In genomic region chr10:56116684-56117083, GRCh38 we compare ENCODE assay signal across 15 cellular contexts.
DNase-seq lines count a peak whose midpoint lies in the region; ATAC-seq, FAIRE-seq and TF ChIP-seq lines count a peak whose summit lies in the region.
"Had no signal": no experiment of that assay in that cellular context is flagged by ENCODE, and none has a peak within 500 bp of the region (broad histone marks: within the 10 kb centered on the region; RNA-seq: fewer than 3 reads in every experiment).

No MANE protein-coding gene starts in this region.

- CTCF ChIA-PET in SK-N-SH (lab: Yijun Ruan, JAX) (interaction anchor here (0.8 to 2.1 kb wide), 5 partner anchors 9 to 31 kb away, joined by 3 to 7 read pairs (median 4); no protein-coding TSS in a partner anchor), H1 (lab: Charles Lee; ENCODE audit: partially characterized antibody) (interaction anchor here (0.7 to 2.3 kb wide), 12 partner anchors 9 to 689 kb away, joined by 3 to 12 read pairs (median 3); no protein-coding TSS in a partner anchor)

- TF ChIP-seq RAD21 in SK-N-SH (IDR thresholded peaks at IDR 0.05; ENCODE audit: low read length) (peak; percentile 66), H1 (IDR thresholded peaks at IDR 0.05 in 1 of 2, conservative IDR thresholded peaks at IDR 0.05 in 1 of 2; ENCODE audit: low read depth in 2 of 2, low read length in 2 of 2) (peak; percentile 67 to 79)

- no peak overlapping the region for H2BK120ac ChIP-seq in H1 (replicated peaks; ENCODE audit: low read depth, low read length)

- H2BK15ac ChIP-seq in H1 (ENCODE audit: low read length): no peak overlapping the region

- H3K23me2 ChIP-seq in H1 (ENCODE audit: low read depth, low read length): no peaks in the 10 kb centered on the region

- H3K4me1 ChIP-seq in SK-N-SH (ENCODE audit: control insufficient read depth in 1 of 2, insufficient read depth in 2 of 2, low read depth in 1 of 2, low read length in 1 of 2) (no peaks in the 10 kb centered on the region), H1 (replicated peaks in 1 of 4; ENCODE audit: control insufficient read depth in 3 of 4, insufficient read depth in 4 of 4, low read length in 3 of 4) (no peaks in the 10 kb centered on the region)
- H3K4me1 ChIP-seq: colonic mucosa had no signal

- DNase-seq in SK-N-SH (peak; percentile 2), NCI-H1694 treated with DMSO at 0.1 percent for 48 hours (lab: John Stamatoyannopoulos, UW) (peak; percentile 5), H1 (ENCODE audit: low read depth in 1 of 2, low spot score in 2 of 2) (no peak), type B pancreatic cell (ENCODE audit: extremely low spot score, unreplicated experiment) (no peak), putamen (ENCODE audit: low spot score) (no peak)
- no peak for DNase-seq in stimulated activated naive CD4-positive, alpha-beta T cell treated with Interleukin-2 at 50 U/mL for 16 hours (lab: John Stamatoyannopoulos, UW)
- no peak for DNase-seq in natural killer cell treated with Interleukin-12 subunit alpha and Interleukin-12 subunit beta and Interleukin-15 and Interleukin-18, amount 100 ng/mL, for 72 hours (ENCODE audit: low spot score)
- DNase-seq: colonic mucosa; EL; kidney glomerular epithelial cell; naive thymus-derived CD4-positive, alpha-beta T cell; T1000; trophoblast cell had no signal

- no peak overlapping the region for H2BK20ac ChIP-seq in H1 (ENCODE audit: low read length)

- TF ChIP-seq CTCF in SK-N-SH (IDR thresholded peaks at IDR 0.05): peak; percentile 51
- TF ChIP-seq CTCF in H1 (IDR thresholded peaks at IDR 0.05; ENCODE audit: control extremely low read depth in 1 of 3, insufficient read depth in 1 of 3, low read depth in 1 of 3, low read length in 3 of 3): peak in 2 of 3 experiments; percentile 30 to 57; a peak in 2 of 4 replicates
- peak; percentile 49 for TF ChIP-seq CTCF in type B pancreatic cell (conservative IDR thresholded peaks at IDR 0.05)

- no peaks in the 10 kb centered on the region for H3K79me1 ChIP-seq in H1 (ENCODE audit: low read depth, low read length)

- H3K9me3 ChIP-seq in SK-N-SH: no peaks in the 10 kb centered on the region
- no peaks in the 10 kb centered on the region for H3K9me3 ChIP-seq in H1 (ENCODE audit: insufficient read depth in 2 of 2, low read depth in 1 of 2, low read length in 1 of 2)
- H3K9me3 ChIP-seq: colonic mucosa had no signal

- no peaks in the 10 kb centered on the region for H3K27me3 ChIP-seq in SK-N-SH (ENCODE audit: insufficient read depth)
- no peaks in the 10 kb centered on the region for H3K27me3 ChIP-seq in H1 (replicated peaks in 1 of 4; ENCODE audit: control insufficient read depth in 3 of 4, extremely low read depth in 1 of 4, insufficient read depth in 3 of 4, low read length in 3 of 4)
- H3K27me3 ChIP-seq: colonic mucosa had no signal

- H3K4ac ChIP-seq in H1 (replicated peaks; ENCODE audit: insufficient read length, low read depth, low read length): no peak overlapping the region

- no peaks in the 10 kb centered on the region for H3K9me3 Mint-ChIP-seq in type B pancreatic cell
- H3K9me3 Mint-ChIP-seq in natural killer cell treated with Interleukin-12 subunit alpha and Interleukin-12 subunit beta and Interleukin-15 and Interleukin-18, amount 100 ng/mL, for 72 hours: peaks cover 9% of the 10 kb centered on the region

- no peak overlapping the region for H3K14ac ChIP-seq in H1 (ENCODE audit: insufficient read length)

- H3K18ac ChIP-seq in H1 (ENCODE audit: extremely low read depth, low read length): no peak overlapping the region

- no peak for TF ChIP-seq EP300 in SK-N-SH (IDR thresholded peaks at IDR 0.05; ENCODE audit: borderline replicate concordance in 1 of 2, low read depth in 1 of 2, low read length in 1 of 2)
- TF ChIP-seq EP300 in H1 (IDR thresholded peaks at IDR 0.05; ENCODE audit: borderline replicate concordance in 1 of 2, low read depth in 2 of 2, low read length in 2 of 2): no peak

- H4K91ac ChIP-seq in H1 (replicated peaks; ENCODE audit: insufficient read length, low read length): no peak overlapping the region

- no peaks in the 10 kb centered on the region for H3K36me3 ChIP-seq in SK-N-SH (replicated peaks in 1 of 2; ENCODE audit: control insufficient read depth in 1 of 2, insufficient read depth in 2 of 2, low read length in 1 of 2)
- H3K36me3 ChIP-seq in H1 (ENCODE audit: control insufficient read depth in 2 of 4, insufficient read depth in 4 of 4, low read length in 3 of 4): no peaks in the 10 kb centered on the region
- H3K36me3 ChIP-seq: colonic mucosa had no signal

- no peak overlapping the region for H3K9ac ChIP-seq in SK-N-SH
- no peak overlapping the region for H3K9ac ChIP-seq in H1 (replicated peaks in 1 of 4; ENCODE audit: extremely low read depth in 1 of 4, low read depth in 3 of 4, low read length in 3 of 4)

- H3K56ac ChIP-seq in H1 (replicated peaks; ENCODE audit: insufficient read length, low read depth, low read length): no peak overlapping the region

- no peak overlapping the region for H2BK12ac ChIP-seq in H1 (ENCODE audit: low read depth, low read length)

- H2AFZ ChIP-seq in SK-N-SH (ENCODE audit: low read depth) (no peak overlapping the region), H1 (ENCODE audit: low read length) (no peak overlapping the region)

- H3K36me3 Mint-ChIP-seq in type B pancreatic cell: no peaks in the 10 kb centered on the region
- no peaks in the 10 kb centered on the region for H3K36me3 Mint-ChIP-seq in natural killer cell treated with Interleukin-12 subunit alpha and Interleukin-12 subunit beta and Interleukin-15 and Interleukin-18, amount 100 ng/mL, for 72 hours
- H3K36me3 Mint-ChIP-seq: naive thymus-derived CD4-positive, alpha-beta T cell had no signal

- POLR2A ChIA-PET in SK-N-SH (lab: Yijun Ruan, JAX) (no interaction called here), H1 (lab: Charles Lee; ENCODE audit: partially characterized antibody) (no interaction called here)

- H3K9me2 ChIP-seq in SK-N-SH: no peaks in the 10 kb centered on the region

- H2BK5ac ChIP-seq in H1 (ENCODE audit: low read depth, low read length): no peak overlapping the region

- H3K4me3 ChIP-seq in SK-N-SH (ENCODE audit: low read depth in 2 of 2, low read length in 1 of 2) (peak overlapping the region in 1 of 2 experiments; percentile 3; a peak in 1 of 4 replicates), H1 (ENCODE audit: extremely low read depth in 1 of 4, insufficient read depth in 2 of 4, low read depth in 3 of 4, low read length in 4 of 4) (no peak overlapping the region)
- H3K4me3 ChIP-seq: colonic mucosa had no signal

- H3K27ac ChIP-seq in SK-N-SH (ENCODE audit: low read depth in 2 of 2, low read length in 1 of 2) (no peak overlapping the region), H1 (ENCODE audit: low read depth, low read length) (no peak overlapping the region)
- H3K27ac ChIP-seq: colonic mucosa had no signal

- H3K23ac ChIP-seq in H1 (ENCODE audit: insufficient read length): no peak overlapping the region

- H4K5ac ChIP-seq in H1 (ENCODE audit: insufficient read length, low read depth, low read length): no peak overlapping the region

- H3K4me2 ChIP-seq in SK-N-SH (no peak overlapping the region), H1 (ENCODE audit: insufficient read depth in 1 of 2, low read depth in 2 of 2, low read length in 2 of 2) (no peak overlapping the region)

- no peak for TF ChIP-seq POLR2A in H1 (IDR thresholded peaks at IDR 0.05; ENCODE audit: control extremely low read depth in 1 of 2, low read depth in 2 of 2, low read length in 2 of 2)

- H4K20me1 ChIP-seq in SK-N-SH (ENCODE audit: insufficient read depth): no peaks in the 10 kb centered on the region
- H4K20me1 ChIP-seq in H1 (replicated peaks in 1 of 2; ENCODE audit: control insufficient read depth in 1 of 2, insufficient read depth in 2 of 2, low read length in 2 of 2): no peaks in the 10 kb centered on the region

- no peak overlapping the region for H2AK5ac ChIP-seq in H1 (ENCODE audit: low read depth, low read length)

- H4K8ac ChIP-seq in H1 (ENCODE audit: extremely low read depth, insufficient read depth, low read length): no peak overlapping the region

- no peaks in the 10 kb centered on the region for H3F3A ChIP-seq in SK-N-SH (replicated peaks; ENCODE audit: insufficient read depth)

- 15% methylated on average over 1 of the region's 1 CpG for WGBS in SK-N-SH (ENCODE audit: low lambda C conversion rate)
- whole genome bisulfite sequencing in H1 (ENCODE audit: extremely low coverage in 1 of 2, insufficient coverage in 1 of 2, insufficient read length in 1 of 2, insufficient replicate concordance in 2 of 2, low coverage in 1 of 2, low lambda C conversion rate in 2 of 2, missing lambda C conversion rate in 1 of 2), 2 experiments: 37% methylated on average over 1 of the region's 1 CpG; no CpG with 5 or more reads in 1 of the 2 experiments

- no peak overlapping the region for H3K4me3 Mint-ChIP-seq in type B pancreatic cell
- no peak overlapping the region for H3K4me3 Mint-ChIP-seq in natural killer cell treated with Interleukin-12 subunit alpha and Interleukin-12 subunit beta and Interleukin-15 and Interleukin-18, amount 100 ng/mL, for 72 hours
- H3K4me3 Mint-ChIP-seq: naive thymus-derived CD4-positive, alpha-beta T cell had no signal

- no peak overlapping the region for H3K27ac Mint-ChIP-seq in type B pancreatic cell
- H3K27ac Mint-ChIP-seq in natural killer cell treated with Interleukin-12 subunit alpha and Interleukin-12 subunit beta and Interleukin-15 and Interleukin-18, amount 100 ng/mL, for 72 hours: no peak overlapping the region
- H3K27ac Mint-ChIP-seq: naive thymus-derived CD4-positive, alpha-beta T cell had no signal

- H3K79me2 ChIP-seq in SK-N-SH (ENCODE audit: insufficient read depth): no peaks in the 10 kb centered on the region
- H3K79me2 ChIP-seq in H1 (ENCODE audit: control insufficient read depth in 1 of 2, insufficient read depth in 2 of 2, low read length in 2 of 2): no peaks in the 10 kb centered on the region

- peak; percentile 78 for FAIRE-seq in H1 (lab: Jason Lieb, UNC)
- FAIRE-seq: GM18507 had no signal

- no peaks in the 10 kb centered on the region for H3K4me1 Mint-ChIP-seq in type B pancreatic cell (ENCODE audit: unreplicated experiment)
- H3K4me1 Mint-ChIP-seq in natural killer cell treated with Interleukin-12 subunit alpha and Interleukin-12 subunit beta and Interleukin-15 and Interleukin-18, amount 100 ng/mL, for 72 hours (ENCODE audit: low read depth in 2 of 2): no peaks in the 10 kb centered on the region
- H3K4me1 Mint-ChIP-seq: naive thymus-derived CD4-positive, alpha-beta T cell had no signal

- no peaks in the 10 kb centered on the region for H3K27me3 Mint-ChIP-seq in type B pancreatic cell
- H3K27me3 Mint-ChIP-seq in natural killer cell treated with Interleukin-12 subunit alpha and Interleukin-12 subunit beta and Interleukin-15 and Interleukin-18, amount 100 ng/mL, for 72 hours: no peaks in the 10 kb centered on the region
- H3K27me3 Mint-ChIP-seq: naive thymus-derived CD4-positive, alpha-beta T cell had no signal

- ATAC-seq in SK-N-SH treated with all-trans-retinoic acid at 6 μM for 48 hours: no peak
- no peak for ATAC-seq in natural killer cell treated with Interleukin-12 subunit alpha and Interleukin-12 subunit beta and Interleukin-15 and Interleukin-18, amount 100 ng/mL, for 72 hours
- ATAC-seq: naive thymus-derived CD4-positive, alpha-beta T cell had no signal

TF ChIP-seq in SK-N-SH, 30 proteins besides CTCF, POLR2A, EP300 and RAD21 (continues in another document):
- TF ChIP-seq RXRA (IDR thresholded peaks at IDR 0.05; ENCODE audit: borderline replicate concordance, low read depth): no peak

TF ChIP-seq in H1, 55 proteins besides CTCF, POLR2A, EP300 and RAD21 (continues in another document):
- no peak for TF ChIP-seq RBBP5 (IDR thresholded peaks at IDR 0.05; ENCODE audit: borderline replicate concordance, low read depth, low read length)

Comparison
In these comparisons a context has a peak if more than half of its experiments do, and no peak if none do; other contexts are left out.
1. DNase-seq: peak in SK-N-SH (single experiment) and NCI-H1694 treated with DMSO at 0.1 percent for 48 hours (single experiment); none in H1 (0 of 2), type B pancreatic cell (single experiment), putamen (single experiment), stimulated activated naive CD4-positive, alpha-beta T cell treated with Interleukin-2 at 50 U/mL for 16 hours (single experiment) and natural killer cell treated with Interleukin-12 subunit alpha and Interleukin-12 subunit beta and Interleukin-15 and Interleukin-18, amount 100 ng/mL, for 72 hours (single experiment).
2. Of the 17 proteins assayed by ChIP-seq in both H1 and SK-N-SH: peak only in H1: none; only in SK-N-SH: none; in both: CTCF and RAD21; in neither: 15.
3. Peak in every context shown above with its lines, with median percentiles within 50 percentile points of each other: CTCF ChIP-seq.